ENCODE assay signal across 22 cellular contexts in the genomic region with DNA sequence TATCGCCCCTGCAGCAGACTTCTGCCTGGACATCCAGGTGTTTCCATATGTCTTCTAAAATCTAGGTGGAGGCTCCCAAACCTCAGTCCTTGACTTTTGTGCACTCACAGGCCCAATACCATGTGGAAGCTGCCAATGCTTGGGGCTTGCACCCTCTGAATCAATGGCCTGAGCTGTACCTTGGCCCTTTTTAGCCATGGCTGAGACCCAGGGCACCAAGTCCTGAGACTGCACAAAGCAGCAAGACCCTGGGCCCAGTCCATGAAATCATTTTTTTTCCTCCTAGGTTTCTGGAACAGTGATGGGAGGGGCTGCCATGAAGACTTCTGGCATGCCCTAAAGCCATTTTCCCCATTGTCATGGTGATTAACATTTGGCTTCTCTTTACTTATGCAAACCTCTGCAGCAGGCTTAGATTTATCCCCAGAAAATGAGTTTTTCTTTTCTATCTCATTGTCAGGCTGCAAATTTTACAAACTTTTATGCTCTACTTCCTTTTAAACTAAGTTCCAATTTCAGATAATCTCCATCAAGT.
"Had no signal": no experiment of that assay in that cellular context is flagged by ENCODE, and none has a peak within 500 bp of the region (broad histone marks: within the 10 kb centered on the region; RNA-seq: fewer than 3 reads in every experiment).

No MANE protein-coding gene starts in this region.

- DNase-seq: effector CD8-positive, alpha-beta T cell; endodermal cell; foreskin fibroblast; gastrocnemius medialis; head of caudate nucleus; kidney; mucosa of descending colon; naive B cell; right lobe of liver; small intestine; stimulated activated CD4-positive, alpha-beta T cell treated with anti-CD3 and anti-CD28 coated beads, Interleukin-15, amount 100 ng/mL, for 24 hours; stimulated activated CD4-positive, alpha-beta T cell treated with anti-CD3 and anti-CD28 coated beads, Interleukin-4, amount 100 ng/mL, for 1 hour; stimulated activated CD8-positive, alpha-beta memory T cell treated with anti-CD3 and anti-CD28 coated beads, Interleukin-4, amount 100 ng/mL, for 48 hours; stimulated activated naive CD4-positive, alpha-beta T cell; stimulated activated naive CD8-positive, alpha-beta T cell treated with anti-CD3 and anti-CD28 coated beads, Interleukin-15, amount 100 ng/mL, for 72 hours; trophoblast cell had no signal

- H3K27me3 ChIP-seq: gastrocnemius medialis, neutrophil, right lobe of liver, suprapubic skin, vagina had no signal

- H3K9me3 ChIP-seq: gastrocnemius medialis, neutrophil, right lobe of liver, suprapubic skin, vagina had no signal

- H3K4me3 ChIP-seq: gastrocnemius medialis, lung, mucosa of descending colon, right lobe of liver, suprapubic skin, vagina had no signal

- H3K36me3 ChIP-seq: gastrocnemius medialis, neutrophil, right lobe of liver, suprapubic skin, vagina had no signal

- H3K27ac ChIP-seq: epithelial cell of prostate, gastrocnemius medialis, neutrophil, parathyroid adenoma, right lobe of liver, suprapubic skin, vagina had no signal

- H3K4me1 ChIP-seq: gastrocnemius medialis, parathyroid adenoma, right lobe of liver had no signal

- H3K9ac ChIP-seq: parathyroid adenoma had no signal
